Comparison of ENCODE assay signal across 9 cellular contexts in genomic region chr14:33307691-33308369, GRCh38.
A peak's percentile ranks its signal among the peaks of the same experiment; 100 is the strongest.
DNase-seq lines count a peak whose midpoint lies in the region; ATAC-seq lines count a peak whose summit lies in the region.
"Had no signal": no experiment of that assay in that cellular context is flagged by ENCODE, and none has a peak within 500 bp of the region (broad histone marks: within the 10 kb centered on the region; RNA-seq: fewer than 3 reads in every experiment).

No MANE protein-coding gene starts in this region.

- H3K27me3 Mint-ChIP-seq in activated T-cell treated with anti-CD3 and anti-CD28 coated beads, Interleukin-2, amount 50 U/mL, for 72 hours (ENCODE audit: low read depth) = no peaks in the 10 kb centered on the region

- H3K4me3 Mint-ChIP-seq in activated T-cell treated with anti-CD3 and anti-CD28 coated beads, Interleukin-2, amount 50 U/mL, for 72 hours = no peak overlapping the region
- H3K4me3 Mint-ChIP-seq: CD4-positive, CD25-positive, alpha-beta regulatory T cell had no signal

- no peaks in the 10 kb centered on the region for H3K4me1 Mint-ChIP-seq in activated T-cell treated with anti-CD3 and anti-CD28 coated beads, Interleukin-2, amount 50 U/mL, for 72 hours (ENCODE audit: low read depth)
- H3K4me1 Mint-ChIP-seq: CD4-positive, CD25-positive, alpha-beta regulatory T cell had no signal

- H3K27ac Mint-ChIP-seq in activated T-cell treated with anti-CD3 and anti-CD28 coated beads, Interleukin-2, amount 50 U/mL, for 72 hours = no peak overlapping the region
- H3K27ac Mint-ChIP-seq: CD4-positive, CD25-positive, alpha-beta regulatory T cell had no signal

- peak; percentile 5 for DNase-seq in AG08396 (ENCODE audit: low spot score)
- DNase-seq in NCI-H1105 treated with DMSO at 0.1 percent for 48 hours (lab: John Stamatoyannopoulos, UW) = peak; percentile 94
- DNase-seq in astrocyte of the hippocampus (ENCODE audit: low read depth, low spot score) = peak; percentile 90
- peak; percentile 26 for DNase-seq in left kidney (ENCODE audit: low read depth, low spot score)
- DNase-seq in NCI-H2196 (lab: John Stamatoyannopoulos, UW; ENCODE audit: unreplicated experiment) = no peak
- no peak for DNase-seq in activated T-cell treated with anti-CD3 and anti-CD28 coated beads, Interleukin-2, amount 50 U/mL, for 72 hours
- DNase-seq: CD4-positive, CD25-positive, alpha-beta regulatory T cell had no signal

- no peaks in the 10 kb centered on the region for H3K36me3 Mint-ChIP-seq in activated T-cell treated with anti-CD3 and anti-CD28 coated beads, Interleukin-2, amount 50 U/mL, for 72 hours (ENCODE audit: insufficient read depth in 2 of 2)
- H3K36me3 Mint-ChIP-seq: CD4-positive, CD25-positive, alpha-beta regulatory T cell had no signal

- no peaks in the 10 kb centered on the region for H3K9me3 Mint-ChIP-seq in activated T-cell treated with anti-CD3 and anti-CD28 coated beads, Interleukin-2, amount 50 U/mL, for 72 hours

- ATAC-seq in HG03095 (IDR thresholded peaks at IDR 0.05; ENCODE audit: unreplicated experiment) (no peak), HG03097 (IDR thresholded peaks at IDR 0.05; ENCODE audit: low FRiP score, unreplicated experiment) (no peak)
- ATAC-seq in activated T-cell treated with anti-CD3 and anti-CD28 coated beads, Interleukin-2, amount 50 U/mL, for 72 hours (replicated peaks in 1 of 2) = no peak

Comparison
In these comparisons a context has a peak if more than half of its experiments do, and no peak if none do; other contexts are left out.
1. DNase-seq: peak in AG08396 (single experiment), NCI-H1105 treated with DMSO at 0.1 percent for 48 hours (single experiment), astrocyte of the hippocampus (single experiment) and left kidney (single experiment); none in NCI-H2196 (single experiment) and activated T-cell treated with anti-CD3 and anti-CD28 coated beads, Interleukin-2, amount 50 U/mL, for 72 hours (0 of 2).